Comparison of ENCODE assay signal across 8 cellular contexts in genomic region chr2:158456309-158457066, GRCh38. TPM values are rescaled to one million over a fixed set of nuclear protein-coding genes. Genes with fewer than 3 reads are reported as not detected.
DNase-seq lines count a peak whose midpoint lies in the region; ATAC-seq, FAIRE-seq and TF ChIP-seq lines count a peak whose summit lies in the region.

Gene CCDC148, minus strand, starts transcription at chr2:158456753. Its CDS starts 314 bp downstream, at chr2:158456439.
Gene PKP4, plus strand, starts transcription at chr2:158456952. Its CDS starts 76,233 bp downstream, at chr2:158533185.

- ATAC-seq in GM18502 (IDR thresholded peaks at IDR 0.05; ENCODE audit: poor library complexity, unreplicated experiment), result peak; percentile 93
- peak; percentile 90 for ATAC-seq in HG02943 (IDR thresholded peaks at IDR 0.05; ENCODE audit: low read depth, unreplicated experiment)

- H3K27me3 Mint-ChIP-seq in astrocyte (ENCODE audit: low read depth, unreplicated experiment), result no peaks in the 10 kb centered on the region

- H3K36me3 ChIP-seq in astrocyte (ENCODE audit: insufficient read depth, low read length) (no peaks in the 10 kb centered on the region), uterus (no peaks in the 10 kb centered on the region)

- TF ChIP-seq CTCF in astrocyte (IDR thresholded peaks at IDR 0.05; ENCODE audit: insufficient read depth, low read depth, low read length) (no peak), uterus (IDR thresholded peaks at IDR 0.05) (peak in 2 of 4 experiments; percentile 19 to 30)

- H3K4me2 ChIP-seq in astrocyte (ENCODE audit: low read length), result peak within 1 kb of the TSS; percentile 97

- no peaks in the 10 kb centered on the region for H3K9me3 Mint-ChIP-seq in astrocyte (ENCODE audit: unreplicated experiment)

- H3K9ac ChIP-seq in astrocyte (ENCODE audit: low read length), result peak within 1 kb of the TSS; percentile 87

- H3K4me1 ChIP-seq in astrocyte (ENCODE audit: insufficient read depth, low read length) (peaks cover 16% of the 10 kb centered on the region), uterus (no peaks in the 10 kb centered on the region)

- no peaks in the 10 kb centered on the region for H3K36me3 Mint-ChIP-seq in astrocyte (ENCODE audit: low read depth, unreplicated experiment)

- H3K27ac Mint-ChIP-seq in astrocyte (ENCODE audit: unreplicated experiment), result peak within 1 kb of the TSS; percentile 93

- H3K9me3 ChIP-seq in astrocyte (ENCODE audit: insufficient read depth, low read depth, low read length), result no peaks in the 10 kb centered on the region
- no peaks in the 10 kb centered on the region for H3K9me3 ChIP-seq in uterus

- H3K79me2 ChIP-seq in astrocyte (ENCODE audit: insufficient read depth, low read length), result peaks cover 39% of the 10 kb centered on the region

- H3K4me1 Mint-ChIP-seq in astrocyte (ENCODE audit: low read depth, unreplicated experiment), result peaks cover 19% of the 10 kb centered on the region

- peaks cover 28% of the 10 kb centered on the region for H4K20me1 ChIP-seq in astrocyte (ENCODE audit: insufficient read depth, low read length)

- H3K4me3 Mint-ChIP-seq in astrocyte (ENCODE audit: unreplicated experiment), result peak within 1 kb of the TSS; percentile 99

- H3K4me3 ChIP-seq in astrocyte (ENCODE audit: insufficient read depth, low read depth, low read length) (peak within 1 kb of the TSS; percentile 76), uterus (peak within 1 kb of the TSS; percentile 57 to 89)

- no peaks in the 10 kb centered on the region for H3K27me3 ChIP-seq in astrocyte (ENCODE audit: insufficient read depth, low read length)
- no peaks in the 10 kb centered on the region for H3K27me3 ChIP-seq in uterus

- TF ChIP-seq POLR2A in uterus (IDR thresholded peaks at IDR 0.05), result peak; percentile 65 to 72

- peak within 1 kb of the TSS; percentile 79 for H3K27ac ChIP-seq in astrocyte (ENCODE audit: low read depth, low read length)
- H3K27ac ChIP-seq in uterus, result peak within 1 kb of the TSS; percentile 90

- intact Hi-C loops in uterus (cut with DNase I; ENCODE audit: low total_unique reads), result no loop called here

- no peak for FAIRE-seq in astrocyte (lab: Jason Lieb, UNC)

- DNase-seq in NCI-H187 treated with DMSO at 0.1 percent for 48 hours (lab: John Stamatoyannopoulos, UW) (peak; percentile 65), T-helper 22 cell (ENCODE audit: low read depth) (peak; percentile 88), astrocyte (ENCODE audit: low read depth) (peak; percentile 86), hepatic stellate cell (ENCODE audit: low spot score) (peak; percentile 95), putamen (ENCODE audit: low spot score) (peak; percentile 95), uterus (peak; percentile 87 to 88)

- peak within 1 kb of the TSS; percentile 84 for H2AFZ ChIP-seq in astrocyte (ENCODE audit: low read depth, low read length)

RNA-seq across cellular contexts. Expression of gene CCDC148, which starts in this region (rescaled TPM):
- 1.4 and 2.4 TPM in 2 replicates for total RNA-seq in astrocyte
- total RNA-seq in uterus, result 1 to 10 TPM in 2 of 4 donors, under 1 TPM in 1, not detected in 1; 0.77 to 9.7 (median 3.0) TPM

RNA-seq across cellular contexts. Expression of gene PKP4, which starts in this region (rescaled TPM):
- total RNA-seq in astrocyte (34.0 and 38.4 TPM in 2 replicates), uterus (100 to 1,000 TPM in 1 of 4 donors, 10 to 100 TPM in 3; 35.6 to 122 (median 60.6) TPM)

Comparison
In these comparisons a context has a peak if more than half of its experiments do, and no peak if none do; other contexts are left out.
1. Peak in every context shown above with its lines: DNase-seq, ATAC-seq, H3K4me3 ChIP-seq and H3K27ac ChIP-seq.